In genomic region chr1:226074046-226074445, GRCh38 we compare ENCODE assay signal across 20 cellular contexts. TPM values are rescaled to one million over a fixed set of nuclear protein-coding genes. Genes with fewer than 3 reads are reported as not detected.
A peak's percentile ranks its signal among the peaks of the same experiment; 100 is the strongest.
DNase-seq lines count a peak whose midpoint lies in the region; ATAC-seq, FAIRE-seq and TF ChIP-seq lines count a peak whose summit lies in the region.
"Had no signal": no experiment of that assay in that cellular context is flagged by ENCODE, and none has a peak within 500 bp of the region (broad histone marks: within the 10 kb centered on the region; RNA-seq: fewer than 3 reads in every experiment).

No MANE protein-coding gene starts in this region.

- no peak overlapping the region for H2BK12ac ChIP-seq in H9 (ENCODE audit: insufficient read length, low read depth, low read length)

- no peak for TF ChIP-seq RAD21 in K562 (CRISPR knock-in tag; conservative IDR thresholded peaks at IDR 0.05 in 1 of 2, IDR thresholded peaks at IDR 0.05 in 1 of 2)

- H4K91ac ChIP-seq in H9 (ENCODE audit: insufficient read length, low read depth, low read length), result no peak overlapping the region

- H3K18ac ChIP-seq in H9 (ENCODE audit: insufficient read length, low read depth, low read length), result no peak overlapping the region

- no peaks in the 10 kb centered on the region for H3K79me1 ChIP-seq in H9 (ENCODE audit: insufficient read depth, low read depth, low read length, poor library complexity, severe bottlenecking)

- H2BK15ac ChIP-seq in H9 (ENCODE audit: low read depth, low read length), result no peak overlapping the region

- H3K36me3 ChIP-seq in K562 (ENCODE audit: control insufficient read depth, insufficient read depth, low read length), result peaks cover 42% of the 10 kb centered on the region
- peaks cover 0 to 64% (median 39%) of the 10 kb centered on the region in 9 donors for H3K36me3 ChIP-seq in heart right ventricle
- H3K36me3 ChIP-seq: breast epithelium had no signal

- DNase-seq in activated naive CD4-positive, alpha-beta T cell treated with anti-CD3 and anti-CD28 coated beads for 36 hours, result no peak
- DNase-seq in activated naive CD4-positive, alpha-beta T cell treated with anti-CD3 and anti-CD28 coated beads, Interleukin-2, amount 10 ng/mL, durations not matched to agents 7 days and 5 days, result no peak
- no peak for DNase-seq in H9
- DNase-seq in K562 (ENCODE audit: extremely low read depth in 1 of 4, low spot score in 3 of 4), result no peak
- no peak for DNase-seq in natural killer cell treated with Interleukin-12 subunit alpha and Interleukin-12 subunit beta and Interleukin-15 and Interleukin-18, amount 100 ng/mL, for 72 hours (ENCODE audit: low spot score)
- DNase-seq in stimulated activated naive CD4-positive, alpha-beta T cell (lab: John Stamatoyannopoulos, UW), result no peak
- DNase-seq in heart right ventricle, result no peak
- DNase-seq: HCEC 1CT, NCI-H1048, NCI-H187 treated with DMSO at 0.1 percent for 48 hours, NCI-H2227 treated with DMSO at 0.1 percent for 48 hours, NCI-H748 treated with DMSO at 0.1 percent for 48 hours, posterior cingulate gyrus, Right ventricle myocardium superior had no signal

- H3K27ac ChIP-seq in H9 (ENCODE audit: insufficient read length, low read depth, low read length) (peak overlapping the region; percentile 36), K562 (ENCODE audit: extremely low read depth, low read depth, low read length) (no peak overlapping the region), heart right ventricle (no peak overlapping the region)
- H3K27ac ChIP-seq: breast epithelium, coronary artery had no signal

- no peak overlapping the region for H3K23ac ChIP-seq in H9 (ENCODE audit: insufficient read length, low read depth, low read length)

- H4K8ac ChIP-seq in H9 (replicated peaks; ENCODE audit: insufficient read length, low read depth, low read length), result no peak overlapping the region

- no peak for FAIRE-seq in K562 (lab: Jason Lieb, UNC)
- FAIRE-seq: A204.1, endometrium had no signal

- H3K4me2 ChIP-seq in H9 (ENCODE audit: insufficient read depth, insufficient read length, low read length) (no peak overlapping the region), K562 (ENCODE audit: insufficient read depth, low read length) (no peak overlapping the region)

- H4K5ac ChIP-seq in H9 (ENCODE audit: insufficient read length, low read depth, low read length), result no peak overlapping the region

- no peak overlapping the region for H3K14ac ChIP-seq in H9 (ENCODE audit: insufficient read depth, low read length)

- H2BK120ac ChIP-seq in H9 (ENCODE audit: low read depth, low read length, poor library complexity, severe bottlenecking), result no peak overlapping the region

- H4K20me1 ChIP-seq in H9 (ENCODE audit: control insufficient read depth, insufficient read depth, insufficient read length), result no peaks in the 10 kb centered on the region
- peaks cover 20% of the 10 kb centered on the region for H4K20me1 ChIP-seq in K562 (replicated peaks; ENCODE audit: control insufficient read depth, insufficient read depth, low read length)

- no TSS peak for BruUV-seq in K562 (replicated peaks; lab: Mats Ljungman, UMichigan)

- H2AK5ac ChIP-seq in H9 (ENCODE audit: insufficient read length, low read length), result no peak overlapping the region

- no peaks in the 10 kb centered on the region; the same call in 1 of the 2 replicates for H3K79me2 ChIP-seq in H9 (ENCODE audit: insufficient read depth, low read length)
- H3K79me2 ChIP-seq in K562 (ENCODE audit: control insufficient read depth, insufficient read depth, low read length), result peaks cover 18% of the 10 kb centered on the region

- no peak overlapping the region for H3K56ac ChIP-seq in H9 (ENCODE audit: insufficient read length, low read depth, low read length)

- intact Hi-C loops in activated naive CD4-positive, alpha-beta T cell treated with anti-CD3 and anti-CD28 coated beads for 36 hours (cut with micrococcal nuclease), result no loop called here
- intact Hi-C loops in K562 (cut with micrococcal nuclease), result no loop called here
- intact Hi-C loops in heart right ventricle (cut with DNase I), result loop anchor here in 2 of 10 donors (2.0 to 10.0 kb wide), 2 partner anchors 45 to 121 kb away; no protein-coding TSS in a partner anchor

- no CpG with 5 or more reads among the region's 4 CpGs for WGBS in H9 (ENCODE audit: extremely low coverage, insufficient read length, low lambda C conversion rate)
- 85% methylated on average over 3 of the region's 4 CpGs for WGBS in K562 (ENCODE audit: insufficient coverage, low coverage, missing lambda C conversion rate)
- 91 to 92% methylated on average over 4 of the region's 4 CpGs for WGBS in heart right ventricle, 2 donors

- H3K4me3 ChIP-seq in K562 (no peak overlapping the region), heart right ventricle (no peak overlapping the region)
- H3K4me3 ChIP-seq: breast epithelium, coronary artery had no signal

- H3K9me3 ChIP-seq in H9 (ENCODE audit: control insufficient read depth, low read depth, low read length) (no peaks in the 10 kb centered on the region), K562 (replicated peaks; ENCODE audit: control insufficient read depth, insufficient read depth, low read depth, low read length) (no peaks in the 10 kb centered on the region), heart right ventricle (no peaks in the 10 kb centered on the region)
- H3K9me3 ChIP-seq: breast epithelium had no signal

- no peaks in the 10 kb centered on the region for H3K23me2 ChIP-seq in H9 (ENCODE audit: insufficient read length, low read depth, low read length, poor library complexity, severe bottlenecking)

- H3K9me1 ChIP-seq in K562 (ENCODE audit: control insufficient read depth, insufficient read depth, low read length), result peaks cover 5% of the 10 kb centered on the region

- CTCF ChIA-PET in activated naive CD4-positive, alpha-beta T cell treated with anti-CD3 and anti-CD28 coated beads for 36 hours (lab: Charles Lee), result interaction anchor here (0.6 to 1.6 kb wide), 3 partner anchors 9 kb away, joined by 3 to 13 read pairs (median 7); no protein-coding TSS in a partner anchor
- CTCF ChIA-PET in activated naive CD4-positive, alpha-beta T cell treated with anti-CD3 and anti-CD28 coated beads, Interleukin-2, amount 10 ng/mL, durations not matched to agents 7 days and 5 days (lab: Charles Lee), result interaction anchor here (0.9 to 2.1 kb wide), 2 partner anchors 9 to 51 kb away, joined by 3 to 10 read pairs; no protein-coding TSS in a partner anchor
- CTCF ChIA-PET in K562 (lab: Yijun Ruan, JAX; ENCODE audit: low intra/inter-chr PET ratio), result interaction anchor here (0.6 kb wide), 2 partner anchors 47 to 472 kb away, joined by 3 read pairs; no protein-coding TSS in a partner anchor

- TF ChIP-seq CTCF in H9 (conservative IDR thresholded peaks at IDR 0.05) (no peak), K562 (IDR thresholded peaks at IDR 0.05 in 2 of 3, conservative IDR thresholded peaks at IDR 0.05 in 1 of 3; ENCODE audit: insufficient read depth in 2 of 3, low read depth in 1 of 3, low read length in 3 of 3) (no peak), heart right ventricle (IDR thresholded peaks at IDR 0.05) (no peak)

- H3K27ac Mint-ChIP-seq in activated naive CD4-positive, alpha-beta T cell treated with anti-CD3 and anti-CD28 coated beads for 36 hours, result peak overlapping the region; percentile 0
- H3K27ac Mint-ChIP-seq in activated naive CD4-positive, alpha-beta T cell treated with anti-CD3 and anti-CD28 coated beads, Interleukin-2, amount 10 ng/mL, durations not matched to agents 7 days and 5 days, result no peak overlapping the region
- H3K27ac Mint-ChIP-seq in H9, result peak overlapping the region in 1 of 3 experiments; percentile 84; a peak in 2 of 7 replicates
- peak overlapping the region; percentile 8 to 62 for H3K27ac Mint-ChIP-seq in natural killer cell treated with Interleukin-12 subunit alpha and Interleukin-12 subunit beta and Interleukin-15 and Interleukin-18, amount 100 ng/mL, for 72 hours
- H3K27ac Mint-ChIP-seq: activated T-helper 17 cell treated with anti-CD3 and anti-CD28 coated beads, Interleukin-2, amount 50 U/mL, for 72 hours had no signal

- ATAC-seq in K562 (peak; percentile 30), HG03432 (IDR thresholded peaks at IDR 0.05; ENCODE audit: unreplicated experiment) (no peak), heart right ventricle (no peak)
- ATAC-seq in natural killer cell treated with Interleukin-12 subunit alpha and Interleukin-12 subunit beta and Interleukin-15 and Interleukin-18, amount 100 ng/mL, for 72 hours, result no peak
- ATAC-seq: activated T-helper 17 cell treated with anti-CD3 and anti-CD28 coated beads, Interleukin-2, amount 50 U/mL, for 72 hours had no signal

- POLR2A ChIA-PET in K562 (lab: Yijun Ruan, JAX), result interaction anchor here (0.6 to 6.8 kb wide), 11 partner anchors 8 to 496 kb away, joined by 3 to 49 read pairs (median 4); partner anchors contain the start of gene H3-3A

- no peaks in the 10 kb centered on the region for H3K27me3 Mint-ChIP-seq in activated naive CD4-positive, alpha-beta T cell treated with anti-CD3 and anti-CD28 coated beads for 36 hours (ENCODE audit: low read depth)
- H3K27me3 Mint-ChIP-seq in activated naive CD4-positive, alpha-beta T cell treated with anti-CD3 and anti-CD28 coated beads, Interleukin-2, amount 10 ng/mL, durations not matched to agents 7 days and 5 days, result no peaks in the 10 kb centered on the region
- no peaks in the 10 kb centered on the region; the same call in 1 of the 2 replicates for H3K27me3 Mint-ChIP-seq in H9 (ENCODE audit: low read depth)
- H3K27me3 Mint-ChIP-seq in natural killer cell treated with Interleukin-12 subunit alpha and Interleukin-12 subunit beta and Interleukin-15 and Interleukin-18, amount 100 ng/mL, for 72 hours, result no peaks in the 10 kb centered on the region
- H3K27me3 Mint-ChIP-seq: activated T-helper 17 cell treated with anti-CD3 and anti-CD28 coated beads, Interleukin-2, amount 50 U/mL, for 72 hours had no signal

- H3K9me3 Mint-ChIP-seq in activated naive CD4-positive, alpha-beta T cell treated with anti-CD3 and anti-CD28 coated beads for 36 hours, result no peaks in the 10 kb centered on the region
- H3K9me3 Mint-ChIP-seq in activated naive CD4-positive, alpha-beta T cell treated with anti-CD3 and anti-CD28 coated beads, Interleukin-2, amount 10 ng/mL, durations not matched to agents 7 days and 5 days, result no peaks in the 10 kb centered on the region
- no peaks in the 10 kb centered on the region for H3K9me3 Mint-ChIP-seq in H9
- no peaks in the 10 kb centered on the region for H3K9me3 Mint-ChIP-seq in natural killer cell treated with Interleukin-12 subunit alpha and Interleukin-12 subunit beta and Interleukin-15 and Interleukin-18, amount 100 ng/mL, for 72 hours
- H3K9me3 Mint-ChIP-seq: activated T-helper 17 cell treated with anti-CD3 and anti-CD28 coated beads, Interleukin-2, amount 50 U/mL, for 72 hours had no signal

- TF ChIP-seq POLR2A in K562 (conservative IDR thresholded peaks at IDR 0.05), result peak; percentile 12; the same call in 1 of the 2 replicates

- H3K9ac ChIP-seq in H9 (ENCODE audit: extremely low read depth, insufficient read length, low read length) (no peak overlapping the region), K562 (ENCODE audit: insufficient read depth in 1 of 2, low read depth in 2 of 2, low read length in 2 of 2) (no peak overlapping the region)

- no peak overlapping the region for H3K4ac ChIP-seq in H9 (ENCODE audit: low read depth, low read length)

- no peak overlapping the region for H3K4me3 Mint-ChIP-seq in activated naive CD4-positive, alpha-beta T cell treated with anti-CD3 and anti-CD28 coated beads for 36 hours
- no peak overlapping the region for H3K4me3 Mint-ChIP-seq in activated naive CD4-positive, alpha-beta T cell treated with anti-CD3 and anti-CD28 coated beads, Interleukin-2, amount 10 ng/mL, durations not matched to agents 7 days and 5 days
- H3K4me3 Mint-ChIP-seq in H9, result no peak overlapping the region
- H3K4me3 Mint-ChIP-seq in natural killer cell treated with Interleukin-12 subunit alpha and Interleukin-12 subunit beta and Interleukin-15 and Interleukin-18, amount 100 ng/mL, for 72 hours, result no peak overlapping the region
- H3K4me3 Mint-ChIP-seq: activated T-helper 17 cell treated with anti-CD3 and anti-CD28 coated beads, Interleukin-2, amount 50 U/mL, for 72 hours had no signal

- H3K36me3 Mint-ChIP-seq in activated naive CD4-positive, alpha-beta T cell treated with anti-CD3 and anti-CD28 coated beads for 36 hours (ENCODE audit: low read depth), result peaks cover 26% of the 10 kb centered on the region
- H3K36me3 Mint-ChIP-seq in activated naive CD4-positive, alpha-beta T cell treated with anti-CD3 and anti-CD28 coated beads, Interleukin-2, amount 10 ng/mL, durations not matched to agents 7 days and 5 days, result peaks cover 44% of the 10 kb centered on the region
- peaks cover 18 to 43% (median 32%) of the 10 kb centered on the region in 3 experiments for H3K36me3 Mint-ChIP-seq in H9 (ENCODE audit: insufficient read depth in 1 of 3, low read depth in 3 of 3)
- H3K36me3 Mint-ChIP-seq in natural killer cell treated with Interleukin-12 subunit alpha and Interleukin-12 subunit beta and Interleukin-15 and Interleukin-18, amount 100 ng/mL, for 72 hours, result peaks cover 20% of the 10 kb centered on the region

- no peak overlapping the region for H2BK5ac ChIP-seq in H9 (ENCODE audit: insufficient read length, low read length)

- H3T11ph ChIP-seq in H9 (ENCODE audit: low read length), result no peak overlapping the region

- H3K27me3 ChIP-seq in H9 (ENCODE audit: insufficient read depth, low read length), result no peaks in the 10 kb centered on the region
- no peaks in the 10 kb centered on the region for H3K27me3 ChIP-seq in K562 (ENCODE audit: control insufficient read depth in 2 of 2, insufficient read depth in 2 of 2, low read length in 2 of 2)
- H3K27me3 ChIP-seq in heart right ventricle, result no peaks in the 10 kb centered on the region
- H3K27me3 ChIP-seq: breast epithelium had no signal

- in situ Hi-C loops in K562 (cut with MboI), result no loop called here

- no peak overlapping the region for H2BK20ac ChIP-seq in H9 (ENCODE audit: low read depth, low read length, poor library complexity, severe bottlenecking)

- no peak for TF ChIP-seq EP300 in K562 (IDR thresholded peaks at IDR 0.05; ENCODE audit: low read length)

- H2AFZ ChIP-seq in H9 (ENCODE audit: low read length) (no peak overlapping the region), K562 (ENCODE audit: low read depth, low read length) (no peak overlapping the region)

- H3K4me1 ChIP-seq in H9 (ENCODE audit: insufficient read depth, low read length) (no peaks in the 10 kb centered on the region), K562 (replicated peaks in 1 of 2; ENCODE audit: control insufficient read depth in 2 of 2, insufficient read depth in 2 of 2, low read length in 2 of 2) (no peaks in the 10 kb centered on the region), heart right ventricle (peaks cover 0 to 25% (median 9%) of the 10 kb centered on the region in 9 donors)
- H3K4me1 ChIP-seq: breast epithelium had no signal

- peaks cover 22% of the 10 kb centered on the region for H3K4me1 Mint-ChIP-seq in activated naive CD4-positive, alpha-beta T cell treated with anti-CD3 and anti-CD28 coated beads for 36 hours (ENCODE audit: low read depth)
- H3K4me1 Mint-ChIP-seq in activated naive CD4-positive, alpha-beta T cell treated with anti-CD3 and anti-CD28 coated beads, Interleukin-2, amount 10 ng/mL, durations not matched to agents 7 days and 5 days, result peaks cover 11% of the 10 kb centered on the region
- H3K4me1 Mint-ChIP-seq in H9, result peaks cover 7 to 9% of the 10 kb centered on the region in 2 experiments
- peaks cover 12% of the 10 kb centered on the region in 2 donors for H3K4me1 Mint-ChIP-seq in natural killer cell treated with Interleukin-12 subunit alpha and Interleukin-12 subunit beta and Interleukin-15 and Interleukin-18, amount 100 ng/mL, for 72 hours (ENCODE audit: low read depth in 2 of 2)

RNA-seq across cellular contexts. Expression of gene H3-3A, which starts 11.5 kb away (rescaled TPM):
- 100 to 1,000 TPM; 325 to 332 TPM for total RNA-seq in activated naive CD4-positive, alpha-beta T cell treated with anti-CD3 and anti-CD28 coated beads for 36 hours
- total RNA-seq in H9 (2021), result 1,129 and 1,182 TPM in 2 replicates
- 33.3 and 126 TPM in 2 replicates for total RNA-seq in K562 (2011; cell fraction: chromatin; rRNA removed; ENCODE audit: low replicate concordance)
- total RNA-seq in K562 (2011; cell fraction: nucleolus; rRNA removed), result 45.1 and 46.9 TPM in 2 replicates
- total RNA-seq in K562 (2011; cell fraction: nucleoplasm; rRNA removed), result 88.2 and 158 TPM in 2 replicates
- 412 and 510 TPM in 2 replicates for total RNA-seq in K562 (2014; rRNA removed)
- total RNA-seq in K562 (2014; rRNA removed; fragmentation: Illumina TruSeq; extraction: Trizol), result 517 and 565 TPM in 2 replicates
- total RNA-seq in K562 (2015; rRNA removed; fragmentation: Illumina TruSeq; extraction: Trizol), result 394 and 426 TPM in 2 replicates
- total RNA-seq in K562 (2021), result 808 and 835 TPM in 2 replicates
- polyA plus RNA-seq in K562 (2011; rRNA removed), result 812 and 877 TPM in 2 replicates
- 605 and 678 TPM in 2 replicates for polyA plus RNA-seq in K562 (2011; cell fraction: cytosol; rRNA removed)
- 136 and 194 TPM in 2 replicates for polyA plus RNA-seq in K562 (2011; cell fraction: nucleus; rRNA removed)
- 834 and 880 TPM in 2 replicates for polyA plus RNA-seq in K562 (2012)
- polyA plus RNA-seq in K562 (2014; fragmentation: Illumina TruSeq; extraction: Trizol), result 758 and 923 TPM in 2 replicates
- 100 to 1,000 TPM; 543 to 591 TPM for polyA plus RNA-seq in K562 (2014; fragmentation: Nextera tagmentation; extraction: Ambion mirVana)
- 975 and 1,083 TPM in 2 replicates for polyA plus RNA-seq in K562 (2014; rRNA removed)
- polyA minus RNA-seq in K562 (2011; rRNA and poly(A)+ RNA removed), result 127 and 157 TPM in 2 replicates
- polyA minus RNA-seq in K562 (2011; cell fraction: cytosol; rRNA and poly(A)+ RNA removed), result 116 and 160 TPM in 2 replicates
- polyA minus RNA-seq in K562 (2011; cell fraction: nucleus; rRNA and poly(A)+ RNA removed), result 24.4 and 52.3 TPM in 2 replicates
- total RNA-seq in natural killer cell treated with Interleukin-12 subunit alpha and Interleukin-12 subunit beta and Interleukin-15 and Interleukin-18, amount 100 ng/mL, for 72 hours, result 100 to 1,000 TPM; 174 to 259 TPM
- total RNA-seq in heart right ventricle, result 100 to 1,000 TPM; 259 to 374 (median 304) TPM
- polyA plus RNA-seq in heart right ventricle, result 100 to 1,000 TPM; 427 to 452 TPM
